29 cellular contexts compared by ENCODE assay signal in genomic region chr6:105243487-105243886, GRCh38.
"Had no signal": no experiment of that assay in that cellular context is flagged by ENCODE, and none has a peak within 500 bp of the region (broad histone marks: within the 10 kb centered on the region; RNA-seq: fewer than 3 reads in every experiment).

No MANE protein-coding gene starts in this region.

- H3K9ac ChIP-seq: SK-N-SH had no signal

- H3K4me3 ChIP-seq: breast epithelium, MG63, Peyer's patch, SJCRH30 had no signal

- H3K27me3 ChIP-seq: MG63, Peyer's patch, SJCRH30 had no signal

- H3K4me2 ChIP-seq: SK-N-SH had no signal

- H3K4me1 ChIP-seq: breast epithelium, Peyer's patch had no signal

- H3K9me3 ChIP-seq: breast epithelium, MG63, Peyer's patch, SJCRH30, SK-N-SH had no signal

- H3K9me2 ChIP-seq: SK-N-SH had no signal

- H3K36me3 ChIP-seq: breast epithelium, MG63, Peyer's patch, SJCRH30, WERI-Rb-1 had no signal

- H3K27ac ChIP-seq: breast epithelium, Peyer's patch, RWPE1, SJCRH30, WERI-Rb-1 had no signal

- ATAC-seq: activated CD4-positive, alpha-beta T cell treated with anti-CD3 and anti-CD28 coated beads for 36 hours; activated T-cell treated with anti-CD3 and anti-CD28 coated beads, Interleukin-2, amount 50 U/mL, for 72 hours had no signal

- DNase-seq: activated CD4-positive, alpha-beta memory T cell treated with anti-CD3 and anti-CD28 coated beads, Interleukin-2, amount 10 ng/mL, durations not matched to agents 7 days and 5 days; activated CD4-positive, alpha-beta T cell treated with anti-CD3 and anti-CD28 coated beads for 36 hours; activated CD4-positive, alpha-beta T cell treated with anti-CD3 and anti-CD28 coated beads, Interleukin-2, amount 50 U/mL, for 1 hour; activated gamma-delta T cell treated with Interleukin-2 at 50 U/mL for 16 hours; activated naive CD4-positive, alpha-beta T cell treated with anti-CD3 and anti-CD28 coated beads, Interleukin-2, amount 10 ng/mL, durations not matched to agents 7 days and 5 days; activated naive CD8-positive, alpha-beta T cell treated with anti-CD3 and anti-CD28 coated beads for 36 hours; activated T-cell treated with anti-CD3 and anti-CD28 coated beads, Interleukin-2, amount 50 U/mL, for 72 hours; aorta; caudate nucleus; MG63; MV-4-11; NCI-H1092 treated with DMSO at 0.1 percent for 48 hours; NCI-H1417 treated with DMSO at 0.1 percent for 48 hours; NCI-H1694; NCI-H2029; NCI-H2107; NCI-H2171 treated with DMSO at 0.1 percent for 48 hours; NCI-H226; NCI-H510A; NCI-H526 treated with DMSO at 0.1 percent for 48 hours; NCI-H82; Peyer's patch; Right ventricle myocardium superior; SJCRH30; SK-N-SH; T-helper 1 cell; WERI-Rb-1 had no signal
